13 cellular contexts compared by ENCODE assay signal in genomic region chr16:30652718-30653117, GRCh38. TPM values are rescaled to one million over a fixed set of nuclear protein-coding genes. Genes with fewer than 3 reads are reported as not detected.
DNase-seq lines count a peak whose midpoint lies in the region; ATAC-seq and TF ChIP-seq lines count a peak whose summit lies in the region.
"Had no signal": no experiment of that assay in that cellular context is flagged by ENCODE, and none has a peak within 500 bp of the region (broad histone marks: within the 10 kb centered on the region; RNA-seq: fewer than 3 reads in every experiment).

No MANE protein-coding gene starts in this region.

- ATAC-seq in T-helper 17 cell (no peak), HG03442 (IDR thresholded peaks at IDR 0.05; ENCODE audit: unreplicated experiment) (no peak), HG02885 (IDR thresholded peaks at IDR 0.05; ENCODE audit: poor library complexity, unreplicated experiment) (no peak), body of pancreas (no peak)
- ATAC-seq: heart right ventricle, right cardiac atrium had no signal

- H3K27ac Mint-ChIP-seq in activated CD4-positive, alpha-beta T cell treated with anti-CD3 and anti-CD28 coated beads, Interleukin-2, amount 10 ng/mL, durations not matched to agents 7 days and 5 days, result no peak overlapping the region
- peak overlapping the region; percentile 98 for H3K27ac Mint-ChIP-seq in T-helper 17 cell

- peaks cover 28 to 34% (median 31%) of the 10 kb centered on the region in 3 donors for H3K4me1 ChIP-seq in skeletal muscle tissue (ENCODE audit: control insufficient read depth in 3 of 3, insufficient read depth in 3 of 3, low read length in 3 of 3)
- peaks cover 32% of the 10 kb centered on the region for H3K4me1 ChIP-seq in body of pancreas

- no peak for TF ChIP-seq POLR2A in body of pancreas (IDR thresholded peaks at IDR 0.05)

- H3K9ac ChIP-seq in skeletal muscle tissue (ENCODE audit: low read depth in 1 of 3, low read length in 3 of 3), result peak overlapping the region in 2 of 3 donors; percentile 40 to 97

- intact Hi-C loops in body of pancreas (cut with DNase I), result no loop called here

- TF ChIP-seq CTCF in body of pancreas (IDR thresholded peaks at IDR 0.05), result no peak

- no peaks in the 10 kb centered on the region for H3K27me3 Mint-ChIP-seq in activated CD4-positive, alpha-beta T cell treated with anti-CD3 and anti-CD28 coated beads, Interleukin-2, amount 10 ng/mL, durations not matched to agents 7 days and 5 days
- no peaks in the 10 kb centered on the region for H3K27me3 Mint-ChIP-seq in T-helper 17 cell

- peaks cover 40% of the 10 kb centered on the region for H3K36me3 Mint-ChIP-seq in activated CD4-positive, alpha-beta T cell treated with anti-CD3 and anti-CD28 coated beads, Interleukin-2, amount 10 ng/mL, durations not matched to agents 7 days and 5 days (ENCODE audit: low read depth)
- H3K36me3 Mint-ChIP-seq in T-helper 17 cell (ENCODE audit: low read depth), result peaks cover 7% of the 10 kb centered on the region

- no peak overlapping the region for H3K27ac ChIP-seq in skeletal muscle tissue (ENCODE audit: low read depth, low read length)
- peak overlapping the region in 1 of 4 donors; percentile 98 for H3K27ac ChIP-seq in body of pancreas

- CTCF ChIA-PET in activated CD4-positive, alpha-beta T cell treated with anti-CD3 and anti-CD28 coated beads, Interleukin-2, amount 10 ng/mL, durations not matched to agents 7 days and 5 days (lab: Charles Lee), result interaction anchor here (1.2 kb wide), 1 partner anchor 41 kb away, joined by 6 read pairs; no protein-coding TSS in a partner anchor

- H3K4me3 ChIP-seq in skeletal muscle tissue (ENCODE audit: low read length in 3 of 3) (no peak overlapping the region), body of pancreas (no peak overlapping the region)

- POLR2A ChIA-PET in activated CD4-positive, alpha-beta T cell treated with anti-CD3 and anti-CD28 coated beads, Interleukin-2, amount 10 ng/mL, durations not matched to agents 7 days and 5 days (lab: Charles Lee), result no interaction called here

- DNase-seq in activated CD4-positive, alpha-beta T cell treated with anti-CD3 and anti-CD28 coated beads, Interleukin-2, amount 10 ng/mL, durations not matched to agents 7 days and 5 days, result no peak
- DNase-seq in activated CD4-positive, alpha-beta T cell treated with anti-CD3 and anti-CD28 coated beads, Interleukin-2, amount 50 U/mL, for 4 hours, result no peak
- no peak for DNase-seq in T-helper 17 cell
- DNase-seq in epidermal melanocyte (ENCODE audit: insufficient read length, low spot score), result peak; percentile 11
- no peak for DNase-seq in body of pancreas
- DNase-seq: GOT3, heart right ventricle, MV-4-11, NCI-H510A treated with DMSO at 0.1 percent for 48 hours had no signal

- peaks cover 37 to 40% (median 38%) of the 10 kb centered on the region in 3 donors for H3K36me3 ChIP-seq in skeletal muscle tissue (ENCODE audit: control insufficient read depth in 3 of 3, insufficient read depth in 3 of 3, low read length in 3 of 3)
- peaks cover 0 to 8% of the 10 kb centered on the region in 2 donors for H3K36me3 ChIP-seq in body of pancreas (replicated peaks in 1 of 2; ENCODE audit: insufficient read depth in 1 of 2, low read depth in 2 of 2)

- WGBS in body of pancreas, 2 donors, result 89 to 96% methylated on average over 12 to 18 of the region's 18 CpGs

- H3K4me3 Mint-ChIP-seq in activated CD4-positive, alpha-beta T cell treated with anti-CD3 and anti-CD28 coated beads, Interleukin-2, amount 10 ng/mL, durations not matched to agents 7 days and 5 days, result peak overlapping the region; percentile 100
- H3K4me3 Mint-ChIP-seq in T-helper 17 cell, result peak overlapping the region; percentile 100

- no peaks in the 10 kb centered on the region for H3K27me3 ChIP-seq in skeletal muscle tissue (ENCODE audit: control insufficient read depth in 3 of 3, insufficient read depth in 3 of 3, low read length in 3 of 3)
- H3K27me3 ChIP-seq in body of pancreas, result no peaks in the 10 kb centered on the region
- H3K27me3 ChIP-seq: heart right ventricle had no signal

- H3K4me1 Mint-ChIP-seq in activated CD4-positive, alpha-beta T cell treated with anti-CD3 and anti-CD28 coated beads, Interleukin-2, amount 10 ng/mL, durations not matched to agents 7 days and 5 days, result peaks cover 56% of the 10 kb centered on the region
- peaks cover 36% of the 10 kb centered on the region for H3K4me1 Mint-ChIP-seq in T-helper 17 cell

- no peaks in the 10 kb centered on the region for H3K9me3 Mint-ChIP-seq in activated CD4-positive, alpha-beta T cell treated with anti-CD3 and anti-CD28 coated beads, Interleukin-2, amount 10 ng/mL, durations not matched to agents 7 days and 5 days

- H3K9me3 ChIP-seq in T-helper 17 cell (ENCODE audit: control insufficient read depth, low read length, poor library complexity, severe bottlenecking) (no peaks in the 10 kb centered on the region), skeletal muscle tissue (ENCODE audit: control insufficient read depth in 3 of 3, low read length in 3 of 3) (no peaks in the 10 kb centered on the region), body of pancreas (no peaks in the 10 kb centered on the region)
- H3K9me3 ChIP-seq: heart right ventricle had no signal

RNA-seq across cellular contexts. Expression of gene PRR14, which starts 2.0 kb away (rescaled TPM):
- 10 to 100 TPM; 78.6 to 80.1 TPM for total RNA-seq in activated CD4-positive, alpha-beta T cell treated with anti-CD3 and anti-CD28 coated beads, Interleukin-2, amount 10 ng/mL, durations not matched to agents 7 days and 5 days
- total RNA-seq in T-helper 17 cell (10 to 100 TPM; 74.1 to 89.1 TPM), skeletal muscle tissue (6.8 TPM), body of pancreas (10 to 100 TPM; 20.5 to 65.6 TPM)

RNA-seq across cellular contexts. Expression of gene FBRS, which starts 5.5 kb away (rescaled TPM):
- total RNA-seq in activated CD4-positive, alpha-beta T cell treated with anti-CD3 and anti-CD28 coated beads, Interleukin-2, amount 10 ng/mL, durations not matched to agents 7 days and 5 days, result 100 to 1,000 TPM in 1 of 2 experiments, 10 to 100 TPM in 1; 88.9 to 109 TPM
- total RNA-seq in T-helper 17 cell (100 to 1,000 TPM; 217 to 246 TPM), skeletal muscle tissue (7.3 TPM), body of pancreas (10 to 100 TPM; 20.8 to 76.8 TPM)

RNA-seq across cellular contexts. Expression of gene ZNF689, which starts 42.5 kb away (rescaled TPM):
- 10 to 100 TPM; 12.8 to 13.8 TPM for total RNA-seq in activated CD4-positive, alpha-beta T cell treated with anti-CD3 and anti-CD28 coated beads, Interleukin-2, amount 10 ng/mL, durations not matched to agents 7 days and 5 days
- total RNA-seq in T-helper 17 cell, result 10 to 100 TPM in 1 of 2 donors, 1 to 10 TPM in 1; 8.3 to 14.4 TPM
- total RNA-seq in skeletal muscle tissue, result 4.7 TPM
- 1 to 10 TPM; 4.6 to 7.0 TPM for total RNA-seq in body of pancreas

RNA-seq across cellular contexts. Expression of gene SRCAP, which starts 46.3 kb away (rescaled TPM):
- 10 to 100 TPM; 81.7 to 86.1 TPM for total RNA-seq in activated CD4-positive, alpha-beta T cell treated with anti-CD3 and anti-CD28 coated beads, Interleukin-2, amount 10 ng/mL, durations not matched to agents 7 days and 5 days
- 10 to 100 TPM; 86.9 to 90.5 TPM for total RNA-seq in T-helper 17 cell
- total RNA-seq in skeletal muscle tissue, result 17.2 TPM
- total RNA-seq in body of pancreas, result 10 to 100 TPM; 27.5 to 30.0 TPM
